33 cellular contexts compared by ENCODE assay signal in genomic region chr2:227497158-227497557, GRCh38.
"Had no signal": no experiment of that assay in that cellular context is flagged by ENCODE, and none has a peak within 500 bp of the region (broad histone marks: within the 10 kb centered on the region; RNA-seq: fewer than 3 reads in every experiment).

No MANE protein-coding gene starts in this region.

- H3K9me3 ChIP-seq: ascending aorta, breast epithelium had no signal

- H3K9me3 Mint-ChIP-seq: activated B cell treated with CpG ODN at 0.5 μM for 24 hours; activated CD8-positive, alpha-beta T cell treated with anti-CD3 and anti-CD28 coated beads for 36 hours; activated naive CD4-positive, alpha-beta T cell treated with anti-CD3 and anti-CD28 coated beads, Interleukin-2, amount 50 U/mL, for 72 hours; activated naive CD8-positive, alpha-beta T cell treated with anti-CD3 and anti-CD28 coated beads, Interleukin-2, amount 10 ng/mL, durations not matched to agents 7 days and 5 days; activated T-cell treated with anti-CD3 and anti-CD28 coated beads, Interleukin-2, amount 50 U/mL, for 4 hours; activated T-helper 17 cell treated with anti-CD3 and anti-CD28 coated beads, Interleukin-2, amount 50 U/mL, for 72 hours; central memory CD8-positive, alpha-beta T cell; dendritic cell treated with granulocyte-macrophage colony-stimulating factor and Interleukin-4, amounts not matched to agents 40 ng/mL and 50 ng/mL, for 4 days; endodermal cell; T-helper 2 cell treated with Interferon-gamma antibody and Interleukin-4, amounts not matched to agents 5 μg/mL and 100 μg/mL, for 36 hours had no signal

- H3K27ac Mint-ChIP-seq: activated B cell treated with CpG ODN at 0.5 μM for 24 hours; activated CD8-positive, alpha-beta T cell treated with anti-CD3 and anti-CD28 coated beads for 36 hours; activated naive CD4-positive, alpha-beta T cell treated with anti-CD3 and anti-CD28 coated beads, Interleukin-2, amount 50 U/mL, for 72 hours; activated naive CD8-positive, alpha-beta T cell treated with anti-CD3 and anti-CD28 coated beads, Interleukin-2, amount 10 ng/mL, durations not matched to agents 7 days and 5 days; activated T-helper 17 cell treated with anti-CD3 and anti-CD28 coated beads, Interleukin-2, amount 50 U/mL, for 72 hours; brain; dendritic cell treated with granulocyte-macrophage colony-stimulating factor and Interleukin-4, amounts not matched to agents 40 ng/mL and 50 ng/mL, for 4 days; endodermal cell; T-helper 17 cell; T-helper 2 cell treated with Interferon-gamma antibody and Interleukin-4, amounts not matched to agents 5 μg/mL and 100 μg/mL, for 36 hours had no signal

- H3K27me3 Mint-ChIP-seq: activated B cell treated with CpG ODN at 0.5 μM for 24 hours; activated CD8-positive, alpha-beta T cell treated with anti-CD3 and anti-CD28 coated beads for 36 hours; activated naive CD8-positive, alpha-beta T cell treated with anti-CD3 and anti-CD28 coated beads, Interleukin-2, amount 10 ng/mL, durations not matched to agents 7 days and 5 days; activated T-helper 17 cell treated with anti-CD3 and anti-CD28 coated beads, Interleukin-2, amount 50 U/mL, for 72 hours; brain; central memory CD8-positive, alpha-beta T cell; dendritic cell treated with granulocyte-macrophage colony-stimulating factor and Interleukin-4, amounts not matched to agents 40 ng/mL and 50 ng/mL, for 4 days; T-helper 17 cell had no signal

- FAIRE-seq: frontal cortex had no signal

- H3K27me3 ChIP-seq: ascending aorta, breast epithelium, cardiac muscle cell, dorsolateral prefrontal cortex had no signal

- H3K4me1 ChIP-seq: ascending aorta had no signal

- DNase-seq: activated B cell treated with CpG ODN at 0.5 μM for 24 hours; activated CD4-positive, alpha-beta T cell treated with anti-CD3 and anti-CD28 coated beads for 48 hours; activated CD4-positive, alpha-beta T cell treated with anti-CD3 and anti-CD28 coated beads, Interleukin-2, amount 50 U/mL, for 1 hour; activated CD4-positive, alpha-beta T cell treated with anti-CD3 and anti-CD28 coated beads, Interleukin-2, amount 50 U/mL, for 48 hours; activated CD8-positive, alpha-beta memory T cell treated with anti-CD3 and anti-CD28 coated beads for 24 hours; activated CD8-positive, alpha-beta T cell treated with anti-CD3 and anti-CD28 coated beads for 36 hours; activated effector memory CD4-positive, alpha-beta T cell treated with Interleukin-2 at 50 U/mL for 16 hours; activated gamma-delta T cell treated with Interleukin-2 at 50 U/mL for 16 hours; activated naive CD4-positive, alpha-beta T cell treated with Interleukin-2 at 50 U/mL for 16 hours; activated naive CD8-positive, alpha-beta T cell treated with anti-CD3 and anti-CD28 coated beads, Interleukin-2, amount 10 ng/mL, durations not matched to agents 7 days and 5 days; activated T-cell treated with anti-CD3 and anti-CD28 coated beads, Interleukin-2, amount 50 U/mL, for 4 hours; dorsolateral prefrontal cortex; effector memory CD4-positive, alpha-beta T cell; endodermal cell; foreskin fibroblast; head of caudate nucleus; T-helper 1 cell; T-helper 17 cell; T1000; WERI-Rb-1 had no signal

- ATAC-seq: activated CD4-positive, CD25-positive, alpha-beta regulatory T cell treated with anti-CD3 and anti-CD28 coated beads, Interleukin-2, amount 50 U/mL, for 24 hours; activated CD8-positive, alpha-beta T cell treated with anti-CD3 and anti-CD28 coated beads for 36 hours; activated naive CD4-positive, alpha-beta T cell treated with anti-CD3 and anti-CD28 coated beads, Interleukin-2, amount 50 U/mL, for 72 hours; activated T-cell treated with anti-CD3 and anti-CD28 coated beads, Interleukin-2, amount 50 U/mL, for 4 hours; activated T-helper 17 cell treated with anti-CD3 and anti-CD28 coated beads, Interleukin-2, amount 50 U/mL, for 72 hours; esophagus mucosa; T-helper 17 cell had no signal

- H3K4me3 Mint-ChIP-seq: activated B cell treated with CpG ODN at 0.5 μM for 24 hours; activated CD8-positive, alpha-beta T cell treated with anti-CD3 and anti-CD28 coated beads for 36 hours; activated naive CD8-positive, alpha-beta T cell treated with anti-CD3 and anti-CD28 coated beads, Interleukin-2, amount 10 ng/mL, durations not matched to agents 7 days and 5 days; activated T-cell treated with anti-CD3 and anti-CD28 coated beads, Interleukin-2, amount 50 U/mL, for 4 hours; activated T-helper 17 cell treated with anti-CD3 and anti-CD28 coated beads, Interleukin-2, amount 50 U/mL, for 72 hours; brain; central memory CD8-positive, alpha-beta T cell; dendritic cell treated with granulocyte-macrophage colony-stimulating factor and Interleukin-4, amounts not matched to agents 40 ng/mL and 50 ng/mL, for 4 days; endodermal cell; T-helper 17 cell; T-helper 2 cell treated with Interferon-gamma antibody and Interleukin-4, amounts not matched to agents 5 μg/mL and 100 μg/mL, for 36 hours had no signal

- H3K27ac ChIP-seq: ascending aorta, breast epithelium, cardiac muscle cell, coronary artery, dorsolateral prefrontal cortex, WERI-Rb-1 had no signal
